In the genomic region with DNA sequence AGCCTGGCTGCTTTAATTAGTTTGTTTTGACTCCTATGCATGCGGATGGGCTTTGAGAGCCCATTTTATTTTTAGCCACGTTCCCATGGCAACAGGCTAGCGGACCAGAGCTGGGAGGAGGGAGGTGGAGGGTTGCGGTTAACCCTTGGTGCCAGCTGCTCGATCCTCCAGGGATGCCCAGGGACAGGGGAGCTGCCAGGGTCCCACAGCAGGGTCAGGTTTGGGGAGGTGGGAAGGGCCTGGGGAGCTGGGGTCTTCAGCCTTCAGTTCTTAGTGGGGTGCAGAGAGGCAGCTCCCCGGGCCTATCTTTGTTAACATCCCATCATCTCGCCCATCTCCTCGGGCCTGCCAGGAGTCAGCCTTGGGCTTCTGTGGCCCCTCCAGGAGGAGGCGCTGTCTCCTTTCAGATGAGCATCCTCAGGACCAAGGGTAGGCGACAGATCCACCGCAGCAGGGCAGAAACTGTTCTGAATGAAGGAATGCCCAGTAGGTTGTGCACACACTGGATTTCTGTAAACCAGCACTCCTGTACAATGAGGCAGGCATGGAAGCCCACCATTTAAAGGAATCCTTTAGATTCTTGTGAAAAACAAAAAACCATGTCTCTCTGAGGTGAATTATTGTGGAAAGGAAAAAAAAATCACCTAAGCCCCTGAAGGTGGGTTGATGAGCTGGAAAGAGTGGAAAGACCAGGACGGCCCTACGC, we compare ENCODE assay signal across 8 cellular contexts.
A peak's percentile ranks its signal among the peaks of the same experiment; 100 is the strongest.
DNase-seq lines count a peak whose midpoint lies in the region; ATAC-seq lines count a peak whose summit lies in the region.

No MANE protein-coding gene starts in this region.

- DNase-seq in NCI-H1436 (lab: John Stamatoyannopoulos, UW) (peak; percentile 83), NCI-H1436 treated with DMSO at 0.1 percent for 48 hours (lab: John Stamatoyannopoulos, UW) (no peak), NCI-H2227 treated with DMSO at 0.1 percent for 48 hours (lab: John Stamatoyannopoulos, UW) (peak; percentile 88), caudate nucleus (lab: John Stamatoyannopoulos, UW) (peak in 57 of 61 donors; percentile 7 to 90 (median 63)), kidney glomerular epithelial cell (lab: John Stamatoyannopoulos, UW) (peak; percentile 77)
- peak; percentile 60 for DNase-seq in activated CD4-positive, CD25-positive, alpha-beta regulatory T cell treated with anti-CD3 and anti-CD28 coated beads, Interleukin-2, amount 50 U/mL, for 16 hours (ENCODE audit: low read depth, low spot score)
- DNase-seq in stimulated activated CD4-positive, alpha-beta T cell treated with anti-CD3 and anti-CD28 coated beads, Interleukin-2, amount 100 ng/mL, for 24 hours, result peak; percentile 84 to 87

- ATAC-seq in HG03095 (IDR thresholded peaks at IDR 0.05; ENCODE audit: unreplicated experiment), result peak; percentile 68

- peak overlapping the region; percentile 28 for H3K27ac ChIP-seq in caudate nucleus (ENCODE audit: low read depth, low read length)
